ENCODE assay signal across 19 cellular contexts in the genomic region with DNA sequence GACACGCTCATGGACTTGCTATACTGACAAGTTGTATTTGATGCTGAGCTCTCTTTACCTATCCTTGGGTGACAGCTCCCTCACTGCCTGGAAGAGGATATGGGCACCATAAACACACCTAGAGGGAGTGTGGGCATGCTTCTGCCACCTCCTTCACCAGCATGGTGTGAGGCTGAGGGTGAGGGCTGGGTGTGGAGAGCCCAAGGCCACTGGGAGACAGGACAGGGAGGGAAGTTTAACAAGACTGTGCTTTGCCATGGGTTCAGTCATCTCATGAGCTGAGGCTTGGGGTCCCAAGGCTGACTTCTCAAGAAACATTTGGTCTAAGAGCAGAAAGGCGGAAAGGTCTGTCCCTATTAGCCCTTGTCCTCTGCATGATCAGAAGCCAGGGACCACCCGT.
DNase-seq lines count a peak whose midpoint lies in the region; ATAC-seq and TF ChIP-seq lines count a peak whose summit lies in the region.
"Had no signal": no experiment of that assay in that cellular context is flagged by ENCODE, and none has a peak within 500 bp of the region (broad histone marks: within the 10 kb centered on the region; RNA-seq: fewer than 3 reads in every experiment).

No MANE protein-coding gene starts in this region.

- intact Hi-C loops in activated CD4-positive, alpha-beta T cell treated with anti-CD3 and anti-CD28 coated beads, Interleukin-2, amount 10 ng/mL, durations not matched to agents 24 days and 14 days (cut with micrococcal nuclease), result loop anchor here (5.0 to 10.0 kb wide), 3 partner anchors 232 to 511 kb away; no protein-coding TSS in a partner anchor
- intact Hi-C loops in CD4-positive, alpha-beta memory T cell (cut with micrococcal nuclease), result loop anchor here (5.0 kb wide), 1 partner anchor 156 kb away; no protein-coding TSS in a partner anchor
- intact Hi-C loops in right lobe of liver (cut with DNase I), result no loop called here
- intact Hi-C loops in left colon (cut with DNase I, micrococcal nuclease), result no loop called here

- TF ChIP-seq CTCF in nephron progenitor cell (IDR thresholded peaks at IDR 0.05), result no peak
- TF ChIP-seq CTCF in right lobe of liver (IDR thresholded peaks at IDR 0.05), result no peak

- H3K4me1 Mint-ChIP-seq in activated CD4-positive, alpha-beta T cell treated with anti-CD3 and anti-CD28 coated beads, Interleukin-2, amount 10 ng/mL, durations not matched to agents 24 days and 14 days, result peaks cover 63% of the 10 kb centered on the region
- peaks cover 49 to 80% (median 68%) of the 10 kb centered on the region in 4 donors for H3K4me1 Mint-ChIP-seq in CD4-positive, alpha-beta memory T cell
- H3K4me1 Mint-ChIP-seq in activated T-helper 17 cell treated with anti-CD3 and anti-CD28 coated beads, Interleukin-2, amount 50 U/mL, for 72 hours, result peaks cover 71% of the 10 kb centered on the region
- peaks cover 49% of the 10 kb centered on the region for H3K4me1 Mint-ChIP-seq in nephron progenitor cell

- no peak for TF ChIP-seq POLR2A in right lobe of liver (IDR thresholded peaks at IDR 0.05)

- H3K9me3 ChIP-seq in CD4-positive, alpha-beta memory T cell (ENCODE audit: control insufficient read depth in 1 of 2, low read length in 2 of 2), result no peaks in the 10 kb centered on the region
- H3K9me3 ChIP-seq in right lobe of liver, result no peaks in the 10 kb centered on the region
- H3K9me3 ChIP-seq: esophagus squamous epithelium, gastrocnemius medialis, lower lobe of right lung, ovary had no signal

- H3K27ac Mint-ChIP-seq in activated CD4-positive, alpha-beta T cell treated with anti-CD3 and anti-CD28 coated beads, Interleukin-2, amount 10 ng/mL, durations not matched to agents 24 days and 14 days, result peak overlapping the region; percentile 89
- H3K27ac Mint-ChIP-seq in CD4-positive, alpha-beta memory T cell, result peak overlapping the region in 5 of 7 donors; percentile 1 to 83 (median 74)
- peak overlapping the region; percentile 99 for H3K27ac Mint-ChIP-seq in activated T-helper 17 cell treated with anti-CD3 and anti-CD28 coated beads, Interleukin-2, amount 50 U/mL, for 72 hours
- H3K27ac Mint-ChIP-seq in nephron progenitor cell, result peak overlapping the region; percentile 72
- H3K27ac Mint-ChIP-seq: WTC11 had no signal

- H3K4me3 ChIP-seq in CD4-positive, alpha-beta memory T cell (ENCODE audit: low read length in 2 of 2), result no peak overlapping the region
- H3K4me3 ChIP-seq in right lobe of liver, result no peak overlapping the region
- H3K4me3 ChIP-seq: esophagus squamous epithelium, gastrocnemius medialis, GM23248, lower lobe of right lung, ovary had no signal

- POLR2A ChIA-PET in CD4-positive, alpha-beta memory T cell (lab: Charles Lee; ENCODE audit: partially characterized antibody), result interaction anchor here (1.0 to 4.3 kb wide), 2 partner anchors 9 to 56 kb away, joined by 4 to 24 read pairs; no protein-coding TSS in a partner anchor

- WGBS in right lobe of liver (ENCODE audit: insufficient coverage, low coverage, low lambda C conversion rate, missing lambda C conversion rate), result 87% methylated on average over 3 of the region's 3 CpGs

- peaks cover 4% of the 10 kb centered on the region for H3K9me3 Mint-ChIP-seq in activated CD4-positive, alpha-beta T cell treated with anti-CD3 and anti-CD28 coated beads, Interleukin-2, amount 10 ng/mL, durations not matched to agents 24 days and 14 days
- H3K9me3 Mint-ChIP-seq in CD4-positive, alpha-beta memory T cell, result no peaks in the 10 kb centered on the region
- H3K9me3 Mint-ChIP-seq in activated T-helper 17 cell treated with anti-CD3 and anti-CD28 coated beads, Interleukin-2, amount 50 U/mL, for 72 hours, result no peaks in the 10 kb centered on the region
- no peaks in the 10 kb centered on the region for H3K9me3 Mint-ChIP-seq in nephron progenitor cell
- H3K9me3 Mint-ChIP-seq: WTC11 had no signal

- CTCF ChIA-PET in CD4-positive, alpha-beta memory T cell (lab: Charles Lee; ENCODE audit: partially characterized antibody), result interaction anchor here (1.3 kb wide), 1 partner anchor 13 kb away, joined by 4 read pairs; no protein-coding TSS in a partner anchor

- no peak for ATAC-seq in activated T-helper 17 cell treated with anti-CD3 and anti-CD28 coated beads, Interleukin-2, amount 50 U/mL, for 72 hours (replicated peaks)
- ATAC-seq in right lobe of liver (no peak), left colon (no peak)
- ATAC-seq: gastrocnemius medialis, WTC11 had no signal

- peaks cover 2% of the 10 kb centered on the region for H3K36me3 Mint-ChIP-seq in activated CD4-positive, alpha-beta T cell treated with anti-CD3 and anti-CD28 coated beads, Interleukin-2, amount 10 ng/mL, durations not matched to agents 24 days and 14 days (ENCODE audit: low read depth)
- no peaks in the 10 kb centered on the region for H3K36me3 Mint-ChIP-seq in CD4-positive, alpha-beta memory T cell
- peaks cover 9% of the 10 kb centered on the region for H3K36me3 Mint-ChIP-seq in activated T-helper 17 cell treated with anti-CD3 and anti-CD28 coated beads, Interleukin-2, amount 50 U/mL, for 72 hours (ENCODE audit: low read depth)
- H3K36me3 Mint-ChIP-seq in nephron progenitor cell (ENCODE audit: low read depth), result no peaks in the 10 kb centered on the region
- H3K36me3 Mint-ChIP-seq: WTC11 had no signal

- no peaks in the 10 kb centered on the region for H3K27me3 Mint-ChIP-seq in activated CD4-positive, alpha-beta T cell treated with anti-CD3 and anti-CD28 coated beads, Interleukin-2, amount 10 ng/mL, durations not matched to agents 24 days and 14 days
- no peaks in the 10 kb centered on the region for H3K27me3 Mint-ChIP-seq in CD4-positive, alpha-beta memory T cell
- no peaks in the 10 kb centered on the region for H3K27me3 Mint-ChIP-seq in activated T-helper 17 cell treated with anti-CD3 and anti-CD28 coated beads, Interleukin-2, amount 50 U/mL, for 72 hours
- peaks cover 2% of the 10 kb centered on the region for H3K27me3 Mint-ChIP-seq in nephron progenitor cell (ENCODE audit: low read depth, poor library complexity)

- peak overlapping the region; percentile 65 for H3K4me3 Mint-ChIP-seq in activated CD4-positive, alpha-beta T cell treated with anti-CD3 and anti-CD28 coated beads, Interleukin-2, amount 10 ng/mL, durations not matched to agents 24 days and 14 days
- H3K4me3 Mint-ChIP-seq in CD4-positive, alpha-beta memory T cell, result peak overlapping the region in 7 of 8 donors; percentile 31 to 78 (median 54)
- peak overlapping the region; percentile 64 for H3K4me3 Mint-ChIP-seq in activated T-helper 17 cell treated with anti-CD3 and anti-CD28 coated beads, Interleukin-2, amount 50 U/mL, for 72 hours
- no peak overlapping the region for H3K4me3 Mint-ChIP-seq in nephron progenitor cell
- H3K4me3 Mint-ChIP-seq: WTC11 had no signal

- H3K36me3 ChIP-seq in CD4-positive, alpha-beta memory T cell (ENCODE audit: insufficient read depth, low read length), result no peaks in the 10 kb centered on the region
- H3K36me3 ChIP-seq in right lobe of liver, result no peaks in the 10 kb centered on the region
- H3K36me3 ChIP-seq: brain microvascular endothelial cell, esophagus squamous epithelium, gastrocnemius medialis, lower lobe of right lung, ovary had no signal

- peaks cover 63% of the 10 kb centered on the region for H3K4me1 ChIP-seq in CD4-positive, alpha-beta memory T cell (ENCODE audit: insufficient read depth, low read length)
- H3K4me1 ChIP-seq in right lobe of liver, result no peaks in the 10 kb centered on the region
- H3K4me1 ChIP-seq: gastrocnemius medialis had no signal

- H3K27ac ChIP-seq in CD4-positive, alpha-beta memory T cell (ENCODE audit: low read depth, low read length), result no peak overlapping the region
- no peak overlapping the region for H3K27ac ChIP-seq in right lobe of liver
- H3K27ac ChIP-seq: brain microvascular endothelial cell, esophagus squamous epithelium, gastrocnemius medialis, GM23248, lower lobe of right lung, ovary had no signal

- DNase-seq in activated CD4-positive, alpha-beta T cell treated with anti-CD3 and anti-CD28 coated beads, Interleukin-2, amount 10 ng/mL, durations not matched to agents 24 days and 14 days, result no peak
- no peak for DNase-seq in activated CD4-positive, alpha-beta T cell treated with anti-CD3 and anti-CD28 coated beads for 1 hour
- DNase-seq in CD4-positive, alpha-beta memory T cell, result no peak
- no peak for DNase-seq in nephron progenitor cell
- DNase-seq in right lobe of liver, result no peak
- no peak for DNase-seq in left colon
- DNase-seq in ecto neural progenitor cell (ENCODE audit: low spot score), result no peak
- DNase-seq: brain microvascular endothelial cell, C1 segment of cervical spinal cord, esophagus squamous epithelium, gastrocnemius medialis, GM23248, lower lobe of right lung, NCI-H1694, NCI-H2171 treated with DMSO at 0.1 percent for 48 hours, NCI-H526, ovary had no signal

- H3K27me3 ChIP-seq in CD4-positive, alpha-beta memory T cell (ENCODE audit: insufficient read depth, low read length), result no peaks in the 10 kb centered on the region
- no peaks in the 10 kb centered on the region for H3K27me3 ChIP-seq in right lobe of liver
- H3K27me3 ChIP-seq: brain microvascular endothelial cell, esophagus squamous epithelium, gastrocnemius medialis, ovary had no signal

Comparison
In these comparisons a context has a peak if more than half of its experiments do, and no peak if none do; other contexts are left out.
1. intact Hi-C loops: an anchor here in activated CD4-positive, alpha-beta T cell treated with anti-CD3 and anti-CD28 coated beads, Interleukin-2, amount 10 ng/mL, durations not matched to agents 24 days and 14 days (5.0 to 10.0 kb wide) and CD4-positive, alpha-beta memory T cell (5.0 kb wide); none called in right lobe of liver and left colon.